Comparison of ENCODE assay signal across 20 cellular contexts in the genomic region with DNA sequence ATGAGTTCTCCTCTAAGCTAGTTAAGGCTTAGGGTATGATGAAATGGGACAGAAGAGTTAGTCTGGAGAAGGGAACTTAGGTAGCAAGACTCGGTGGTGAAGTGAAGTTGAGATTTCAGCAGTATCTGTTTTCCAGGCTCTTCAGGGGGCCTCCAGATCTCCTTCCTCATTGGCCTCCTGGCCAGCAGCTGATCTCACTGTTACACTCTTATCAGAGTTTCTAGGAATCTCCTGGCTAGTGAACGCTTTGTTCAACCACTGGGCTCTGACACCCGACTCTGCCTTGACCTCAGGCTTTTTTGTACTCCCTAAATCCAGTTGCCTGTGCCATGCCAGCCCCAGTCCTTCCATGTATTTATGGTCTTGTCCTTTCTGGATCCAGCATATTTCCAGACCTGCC.
"Had no signal": no experiment of that assay in that cellular context is flagged by ENCODE, and none has a peak within 500 bp of the region (broad histone marks: within the 10 kb centered on the region; RNA-seq: fewer than 3 reads in every experiment).

No MANE protein-coding gene starts in this region.

- DNase-seq: colonic mucosa; effector CD8-positive, alpha-beta T cell; erythroblast; esophagus squamous epithelium; foreskin melanocyte; glutamatergic neuron; mesenchymal stem cell; midbrain; naive thymus-derived CD8-positive, alpha-beta T cell; nephron progenitor cell; nucleus accumbens; right cardiac atrium; sigmoid colon; stimulated activated CD4-positive, alpha-beta T cell treated with anti-CD3 and anti-CD28 coated beads, Interleukin-2, amount 100 ng/mL, for 24 hours; stimulated activated CD4-positive, alpha-beta T cell treated with anti-CD3 and anti-CD28 coated beads, Interleukin-4, amount 100 ng/mL, for 24 hours; stimulated activated naive CD4-positive, alpha-beta T cell treated with Interleukin-2 at 50 U/mL for 16 hours; substantia nigra; upper lobe of right lung; uterus had no signal

- ATAC-seq: naive thymus-derived CD8-positive, alpha-beta T cell; stimulated activated effector memory CD8-positive, alpha-beta T cell treated with anti-CD3 and anti-CD28 coated beads, Interleukin-12 subunit alpha, Interleukin-12 subunit beta, amount 100 ng/mL, for 72 hours had no signal
